Comparison of ENCODE assay signal across 1 cellular context in genomic region chr7:142956951-142957623, GRCh38.
A peak's percentile ranks its signal among the peaks of the same experiment; 100 is the strongest.
TF ChIP-seq lines count a peak whose summit lies in the region.

No MANE protein-coding gene starts in this region.

TF ChIP-seq in K562, 482 proteins besides CTCF, POLR2A, EP300 and RAD21 (continued from another document and continues in another):
- TF ChIP-seq ID3 (CRISPR knock-in tag; IDR thresholded peaks at IDR 0.05) (no peak), ID3 (tag; IDR thresholded peaks at IDR 0.05) (peak; percentile 56; the same call in 1 of the 2 replicates), MCM7 (IDR thresholded peaks at IDR 0.05) (no peak), NBN (IDR thresholded peaks at IDR 0.05; ENCODE audit: low read depth) (peak; percentile 81; the same call in 1 of the 2 replicates), NR4A1 (CRISPR knock-in tag; IDR thresholded peaks at IDR 0.05) (no peak), NR4A1 (tag; IDR thresholded peaks at IDR 0.05) (no peak), THAP7 (CRISPR knock-in tag; IDR thresholded peaks at IDR 0.05) (no peak), ZBTB5 (IDR thresholded peaks at IDR 0.05) (no peak), NFRKB (IDR thresholded peaks at IDR 0.05; ENCODE audit: low read depth) (no peak), KDM1A (IDR thresholded peaks at IDR 0.05) (peak; percentile 97), MTA1 (IDR thresholded peaks at IDR 0.05; ENCODE audit: borderline replicate concordance) (peak; percentile 87), POLR2G (IDR thresholded peaks at IDR 0.05; ENCODE audit: low read depth, low read length) (no peak), MYC (IDR thresholded peaks at IDR 0.05; ENCODE audit: low read depth, low read length) (peak; percentile 38; the same call in 1 of the 2 replicates), MYC (CRISPR knock-in tag; IDR thresholded peaks at IDR 0.05; ENCODE audit: borderline replicate concordance, low read depth) (no peak), ATF3 (IDR thresholded peaks at IDR 0.05) (peak; percentile 71; the same call in 1 of the 2 replicates), ATF3 (CRISPR knock-in tag; conservative IDR thresholded peaks at IDR 0.05) (no peak), FOXP1 (CRISPR knock-in tag; IDR thresholded peaks at IDR 0.05) (0 out of 2 replicates have a peak, but pooled peaks have one; percentile 28), SNRNP70 (optimal IDR thresholded peaks at IDR 0.05; ENCODE audit: low read depth, low read length) (no peak), KLF1 (tag; IDR thresholded peaks at IDR 0.05) (no peak), STAG1 (CRISPR knock-in tag; IDR thresholded peaks at IDR 0.05; ENCODE audit: borderline replicate concordance) (no peak), CSDE1 (IDR thresholded peaks at IDR 0.05) (no peak), TCF3 (CRISPR knock-in tag; IDR thresholded peaks at IDR 0.05) (peak; percentile 78), HDAC8 (tag; IDR thresholded peaks at IDR 0.05) (no peak), FOXA1 (IDR thresholded peaks at IDR 0.05; ENCODE audit: borderline replicate concordance) (no peak), ZBTB26 (CRISPR knock-in tag; IDR thresholded peaks at IDR 0.05) (0 out of 2 replicates have a peak, but pooled peaks have one; percentile 30), ZNF23 (CRISPR knock-in tag; IDR thresholded peaks at IDR 0.05) (no peak), ZNF699 (CRISPR knock-in tag; IDR thresholded peaks at IDR 0.05; ENCODE audit: insufficient replicate concordance) (no peak), HNRNPK (IDR thresholded peaks at IDR 0.05; ENCODE audit: low read depth, low read length, poor library complexity, severe bottlenecking) (no peak), E2F3 (CRISPR knock-in tag; IDR thresholded peaks at IDR 0.05) (no peak), JUNB (CRISPR knock-in tag; conservative IDR thresholded peaks at IDR 0.05) (no peak), DDX20 (tag; IDR thresholded peaks at IDR 0.05; ENCODE audit: low read depth) (no peak), SP2 (IDR thresholded peaks at IDR 0.05; ENCODE audit: extremely low read depth, low read depth, low read length, poor library complexity, severe bottlenecking) (no peak), SFPQ (IDR thresholded peaks at IDR 0.05; ENCODE audit: low read depth, low read length) (no peak), HDGF (IDR thresholded peaks at IDR 0.05) (no peak; the same call in 1 of the 2 replicates), REST (CRISPR knock-in tag; IDR thresholded peaks at IDR 0.05; ENCODE audit: low read depth) (no peak), CEBPB (tag; IDR thresholded peaks at IDR 0.05) (no peak), ZNF766 (CRISPR knock-in tag; conservative IDR thresholded peaks at IDR 0.05) (no peak), GABPB2 (CRISPR knock-in tag; conservative IDR thresholded peaks at IDR 0.05) (no peak), HMG20A (CRISPR knock-in tag; conservative IDR thresholded peaks at IDR 0.05) (no peak)
- TF ChIP-seq, protein P1, sequence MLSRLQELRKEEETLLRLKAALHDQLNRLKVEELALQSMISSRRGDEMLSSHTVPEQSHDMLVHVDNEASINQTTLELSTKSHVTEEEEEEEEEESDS (CRISPR knock-in tag; IDR thresholded peaks at IDR 0.05): no peak
- TF ChIP-seq, protein P2, sequence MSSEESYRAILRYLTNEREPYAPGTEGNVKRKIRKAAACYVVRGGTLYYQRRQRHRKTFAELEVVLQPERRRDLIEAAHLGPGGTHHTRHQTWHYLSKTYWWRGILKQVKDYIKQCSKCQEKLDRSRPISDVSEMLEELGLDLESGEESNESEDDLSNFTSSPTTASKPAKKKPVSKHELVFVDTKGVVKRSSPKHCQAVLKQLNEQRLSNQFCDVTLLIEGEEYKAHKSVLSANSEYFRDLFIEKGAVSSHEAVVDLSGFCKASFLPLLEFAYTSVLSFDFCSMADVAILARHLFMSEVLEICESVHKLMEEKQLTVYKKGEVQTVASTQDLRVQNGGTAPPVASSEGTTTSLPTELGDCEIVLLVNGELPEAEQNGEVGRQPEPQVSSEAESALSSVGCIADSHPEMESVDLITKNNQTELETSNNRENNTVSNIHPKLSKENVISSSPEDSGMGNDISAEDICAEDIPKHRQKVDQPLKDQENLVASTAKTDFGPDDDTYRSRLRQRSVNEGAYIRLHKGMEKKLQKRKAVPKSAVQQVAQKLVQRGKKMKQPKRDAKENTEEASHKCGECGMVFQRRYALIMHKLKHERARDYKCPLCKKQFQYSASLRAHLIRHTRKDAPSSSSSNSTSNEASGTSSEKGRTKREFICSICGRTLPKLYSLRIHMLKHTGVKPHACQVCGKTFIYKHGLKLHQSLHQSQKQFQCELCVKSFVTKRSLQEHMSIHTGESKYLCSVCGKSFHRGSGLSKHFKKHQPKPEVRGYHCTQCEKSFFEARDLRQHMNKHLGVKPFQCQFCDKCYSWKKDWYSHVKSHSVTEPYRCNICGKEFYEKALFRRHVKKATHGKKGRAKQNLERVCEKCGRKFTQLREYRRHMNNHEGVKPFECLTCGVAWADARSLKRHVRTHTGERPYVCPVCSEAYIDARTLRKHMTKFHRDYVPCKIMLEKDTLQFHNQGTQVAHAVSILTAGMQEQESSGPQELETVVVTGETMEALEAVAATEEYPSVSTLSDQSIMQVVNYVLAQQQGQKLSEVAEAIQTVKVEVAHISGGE (CRISPR knock-in tag; IDR thresholded peaks at IDR 0.05): no peak; a peak in 1 of 6 replicates
- TF ChIP-seq, protein P3, sequence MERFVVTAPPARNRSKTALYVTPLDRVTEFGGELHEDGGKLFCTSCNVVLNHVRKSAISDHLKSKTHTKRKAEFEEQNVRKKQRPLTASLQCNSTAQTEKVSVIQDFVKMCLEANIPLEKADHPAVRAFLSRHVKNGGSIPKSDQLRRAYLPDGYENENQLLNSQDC (CRISPR knock-in tag; IDR thresholded peaks at IDR 0.05): no peak
- TF ChIP-seq, protein P4, sequence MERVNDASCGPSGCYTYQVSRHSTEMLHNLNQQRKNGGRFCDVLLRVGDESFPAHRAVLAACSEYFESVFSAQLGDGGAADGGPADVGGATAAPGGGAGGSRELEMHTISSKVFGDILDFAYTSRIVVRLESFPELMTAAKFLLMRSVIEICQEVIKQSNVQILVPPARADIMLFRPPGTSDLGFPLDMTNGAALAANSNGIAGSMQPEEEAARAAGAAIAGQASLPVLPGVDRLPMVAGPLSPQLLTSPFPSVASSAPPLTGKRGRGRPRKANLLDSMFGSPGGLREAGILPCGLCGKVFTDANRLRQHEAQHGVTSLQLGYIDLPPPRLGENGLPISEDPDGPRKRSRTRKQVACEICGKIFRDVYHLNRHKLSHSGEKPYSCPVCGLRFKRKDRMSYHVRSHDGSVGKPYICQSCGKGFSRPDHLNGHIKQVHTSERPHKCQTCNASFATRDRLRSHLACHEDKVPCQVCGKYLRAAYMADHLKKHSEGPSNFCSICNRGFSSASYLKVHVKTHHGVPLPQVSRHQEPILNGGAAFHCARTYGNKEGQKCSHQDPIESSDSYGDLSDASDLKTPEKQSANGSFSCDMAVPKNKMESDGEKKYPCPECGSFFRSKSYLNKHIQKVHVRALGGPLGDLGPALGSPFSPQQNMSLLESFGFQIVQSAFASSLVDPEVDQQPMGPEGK (CRISPR knock-in tag; IDR thresholded peaks at IDR 0.05; ENCODE audit: borderline replicate concordance): no peak
- TF ChIP-seq, protein P5, sequence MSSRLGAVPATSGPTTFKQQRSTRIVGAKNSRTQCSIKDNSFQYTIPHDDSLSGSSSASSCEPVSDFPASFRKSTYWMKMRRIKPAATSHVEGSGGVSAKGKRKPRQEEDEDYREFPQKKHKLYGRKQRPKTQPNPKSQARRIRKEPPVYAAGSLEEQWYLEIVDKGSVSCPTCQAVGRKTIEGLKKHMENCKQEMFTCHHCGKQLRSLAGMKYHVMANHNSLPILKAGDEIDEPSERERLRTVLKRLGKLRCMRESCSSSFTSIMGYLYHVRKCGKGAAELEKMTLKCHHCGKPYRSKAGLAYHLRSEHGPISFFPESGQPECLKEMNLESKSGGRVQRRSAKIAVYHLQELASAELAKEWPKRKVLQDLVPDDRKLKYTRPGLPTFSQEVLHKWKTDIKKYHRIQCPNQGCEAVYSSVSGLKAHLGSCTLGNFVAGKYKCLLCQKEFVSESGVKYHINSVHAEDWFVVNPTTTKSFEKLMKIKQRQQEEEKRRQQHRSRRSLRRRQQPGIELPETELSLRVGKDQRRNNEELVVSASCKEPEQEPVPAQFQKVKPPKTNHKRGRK (tag; IDR thresholded peaks at IDR 0.05): no peak
